In the genomic region with DNA sequence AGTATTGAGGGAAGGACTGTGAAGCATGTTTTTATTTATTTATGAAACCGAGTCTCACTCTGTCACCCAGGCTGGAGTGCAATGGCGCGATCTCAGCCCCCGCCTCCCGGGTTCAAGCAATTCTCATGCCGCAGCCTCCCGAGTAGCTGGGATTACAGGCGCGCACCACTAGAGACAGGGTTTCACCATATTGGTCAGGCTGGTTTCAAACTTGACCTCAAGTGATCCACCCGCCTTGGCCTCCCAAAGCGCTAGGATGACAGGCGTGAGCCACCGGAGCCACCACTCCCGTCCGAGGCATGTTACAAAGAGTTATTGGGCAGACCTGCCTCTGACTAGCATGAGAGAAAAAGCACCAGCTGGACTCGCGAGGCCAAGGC, we compare ENCODE assay signal across 22 cellular contexts. TPM values are rescaled to one million over a fixed set of nuclear protein-coding genes. Genes with fewer than 3 reads are reported as not detected.
A peak's percentile ranks its signal among the peaks of the same experiment; 100 is the strongest.
DNase-seq lines count a peak whose midpoint lies in the region; ATAC-seq and TF ChIP-seq lines count a peak whose summit lies in the region.
"Had no signal": no experiment of that assay in that cellular context is flagged by ENCODE, and none has a peak within 500 bp of the region (broad histone marks: within the 10 kb centered on the region; RNA-seq: fewer than 3 reads in every experiment).

No MANE protein-coding gene starts in this region.

- WGBS in endodermal cell (ENCODE audit: insufficient coverage in 1 of 2, insufficient read length in 1 of 2), 2 experiments, result 95 to 96% methylated on average over 17 of the region's 17 CpGs

- intact Hi-C loops in activated naive CD4-positive, alpha-beta T cell treated with anti-CD3 and anti-CD28 coated beads for 36 hours (cut with micrococcal nuclease), result no loop called here

- H3K27me3 ChIP-seq in endodermal cell (ENCODE audit: control insufficient read depth, insufficient read depth, low read length, poor library complexity, severe bottlenecking), result no peaks in the 10 kb centered on the region
- H3K27me3 ChIP-seq: BE2C had no signal

- TF ChIP-seq CTCF in endodermal cell (conservative IDR thresholded peaks at IDR 0.05), result no peak

- H3K9ac ChIP-seq in endodermal cell (ENCODE audit: extremely low read depth, low read length, poor library complexity, severe bottlenecking), result no peak overlapping the region
- H3K9ac ChIP-seq: GM23248, KMS-11 had no signal

- peaks cover 8% of the 10 kb centered on the region for H3K4me1 ChIP-seq in endodermal cell (ENCODE audit: control insufficient read depth, insufficient read depth, low read length)

- H3K27ac ChIP-seq in endodermal cell (ENCODE audit: low read depth, low read length), result no peak overlapping the region
- H3K27ac ChIP-seq: GM23248, KMS-11 had no signal

- no peaks in the 10 kb centered on the region for H3K9me3 Mint-ChIP-seq in activated naive CD4-positive, alpha-beta T cell treated with anti-CD3 and anti-CD28 coated beads for 36 hours
- no peaks in the 10 kb centered on the region for H3K9me3 Mint-ChIP-seq in endodermal cell
- H3K9me3 Mint-ChIP-seq in stimulated activated naive B cell treated with anti-CD40 and anti-IgM and Interleukin-4, amounts not matched to agents 10 μg/mL and 1 μg/mL and 100 μg/mL, for 72 hours, result no peaks in the 10 kb centered on the region
- H3K9me3 Mint-ChIP-seq: CD8-positive, alpha-beta T cell had no signal

- H3K4me3 ChIP-seq in endodermal cell (ENCODE audit: low read length), result no peak overlapping the region
- H3K4me3 ChIP-seq: GM12878, GM23248 had no signal

- H3K27me3 Mint-ChIP-seq in activated naive CD4-positive, alpha-beta T cell treated with anti-CD3 and anti-CD28 coated beads for 36 hours (ENCODE audit: low read depth), result no peaks in the 10 kb centered on the region
- H3K27me3 Mint-ChIP-seq in T-helper 17 cell (no peaks in the 10 kb centered on the region), endodermal cell (ENCODE audit: insufficient read depth) (peaks cover 3% of the 10 kb centered on the region)
- H3K27me3 Mint-ChIP-seq in stimulated activated naive B cell treated with anti-CD40 and anti-IgM and Interleukin-4, amounts not matched to agents 10 μg/mL and 1 μg/mL and 100 μg/mL, for 72 hours, result no peaks in the 10 kb centered on the region

- no peaks in the 10 kb centered on the region for H3K9me3 ChIP-seq in T-helper 17 cell (ENCODE audit: control insufficient read depth, low read length, poor library complexity, severe bottlenecking)
- H3K9me3 ChIP-seq in endodermal cell (ENCODE audit: control insufficient read depth, low read length), result no peaks in the 10 kb centered on the region
- H3K9me3 ChIP-seq: BE2C had no signal

- peaks cover 42% of the 10 kb centered on the region for H3K36me3 Mint-ChIP-seq in activated naive CD4-positive, alpha-beta T cell treated with anti-CD3 and anti-CD28 coated beads for 36 hours (ENCODE audit: low read depth)
- peaks cover 2% of the 10 kb centered on the region for H3K36me3 Mint-ChIP-seq in T-helper 17 cell (ENCODE audit: low read depth)
- peaks cover 37% of the 10 kb centered on the region for H3K36me3 Mint-ChIP-seq in endodermal cell (ENCODE audit: low read depth)
- H3K36me3 Mint-ChIP-seq in stimulated activated naive B cell treated with anti-CD40 and anti-IgM and Interleukin-4, amounts not matched to agents 10 μg/mL and 1 μg/mL and 100 μg/mL, for 72 hours, result peaks cover 36 to 56% of the 10 kb centered on the region in 2 donors

- H3K4me3 Mint-ChIP-seq in activated naive CD4-positive, alpha-beta T cell treated with anti-CD3 and anti-CD28 coated beads for 36 hours, result peak overlapping the region; percentile 34
- H3K4me3 Mint-ChIP-seq in T-helper 17 cell (peak overlapping the region; percentile 9), endodermal cell (peak overlapping the region; percentile 92)
- no peak overlapping the region for H3K4me3 Mint-ChIP-seq in stimulated activated naive B cell treated with anti-CD40 and anti-IgM and Interleukin-4, amounts not matched to agents 10 μg/mL and 1 μg/mL and 100 μg/mL, for 72 hours
- H3K4me3 Mint-ChIP-seq: CD8-positive, alpha-beta T cell had no signal

- ATAC-seq in T-helper 17 cell, result no peak
- no peak for ATAC-seq in stimulated activated naive B cell treated with anti-CD40 and anti-IgM and Interleukin-4, amounts not matched to agents 10 μg/mL and 1 μg/mL and 100 μg/mL, for 72 hours (replicated peaks)
- no peak for ATAC-seq in HG03135 (IDR thresholded peaks at IDR 0.05; ENCODE audit: unreplicated experiment)
- ATAC-seq: CD8-positive, alpha-beta T cell; GM12878; PC-3 had no signal

- peaks cover 49% of the 10 kb centered on the region for H3K4me1 Mint-ChIP-seq in activated naive CD4-positive, alpha-beta T cell treated with anti-CD3 and anti-CD28 coated beads for 36 hours (ENCODE audit: low read depth)
- peaks cover 16% of the 10 kb centered on the region for H3K4me1 Mint-ChIP-seq in T-helper 17 cell
- peaks cover 14% of the 10 kb centered on the region for H3K4me1 Mint-ChIP-seq in endodermal cell
- H3K4me1 Mint-ChIP-seq in stimulated activated naive B cell treated with anti-CD40 and anti-IgM and Interleukin-4, amounts not matched to agents 10 μg/mL and 1 μg/mL and 100 μg/mL, for 72 hours, result peaks cover 26 to 51% of the 10 kb centered on the region in 2 donors

- peak overlapping the region; percentile 46 for H3K27ac Mint-ChIP-seq in activated naive CD4-positive, alpha-beta T cell treated with anti-CD3 and anti-CD28 coated beads for 36 hours
- no peak overlapping the region for H3K27ac Mint-ChIP-seq in T-helper 17 cell
- H3K27ac Mint-ChIP-seq in endodermal cell, result peak overlapping the region; percentile 44
- peak overlapping the region; percentile 14 for H3K27ac Mint-ChIP-seq in stimulated activated naive B cell treated with anti-CD40 and anti-IgM and Interleukin-4, amounts not matched to agents 10 μg/mL and 1 μg/mL and 100 μg/mL, for 72 hours
- H3K27ac Mint-ChIP-seq: CD8-positive, alpha-beta T cell had no signal

- CTCF ChIA-PET in activated naive CD4-positive, alpha-beta T cell treated with anti-CD3 and anti-CD28 coated beads for 36 hours (lab: Charles Lee), result no interaction called here

- H3K36me3 ChIP-seq in endodermal cell (ENCODE audit: control insufficient read depth, insufficient read depth, low read length), result peaks cover 46% of the 10 kb centered on the region

- DNase-seq in activated naive CD4-positive, alpha-beta T cell treated with anti-CD3 and anti-CD28 coated beads for 36 hours, result no peak
- no peak for DNase-seq in activated naive CD4-positive, alpha-beta T cell treated with Interleukin-2 at 50 U/mL for 16 hours
- no peak for DNase-seq in T-helper 17 cell
- no peak for DNase-seq in endodermal cell
- DNase-seq in stimulated activated naive B cell treated with anti-CD40 and anti-IgM and Interleukin-4, amounts not matched to agents 10 μg/mL and 1 μg/mL and 100 μg/mL, for 72 hours, result no peak
- no peak for DNase-seq in NCI-H524 (lab: John Stamatoyannopoulos, UW)
- no peak for DNase-seq in C1 segment of cervical spinal cord (lab: John Stamatoyannopoulos, UW)
- DNase-seq: BE2C; CD8-positive, alpha-beta T cell; DMS53; EL; GM23248; NCI-H1048; NCI-H1436; NCI-H1930; NCI-H226; NCI-H524 treated with DMSO at 0.1 percent for 48 hours; PC-3; RPMI8226 had no signal

RNA-seq across cellular contexts. Expression of gene MRPL12, which starts 3.1 kb away (rescaled TPM):
- 100 to 1,000 TPM in 1 of 2 experiments, 10 to 100 TPM in 1; 97.7 to 102 TPM for total RNA-seq in activated naive CD4-positive, alpha-beta T cell treated with anti-CD3 and anti-CD28 coated beads for 36 hours
- total RNA-seq in T-helper 17 cell, result 10 to 100 TPM; 21.4 to 21.8 TPM
- 100 to 1,000 TPM in 1 of 2 donors, 10 to 100 TPM in 1; 99.4 to 105 TPM for total RNA-seq in endodermal cell
- polyA plus RNA-seq in endodermal cell (2013, experiment 1 of 2), result 71.3 TPM
- polyA plus RNA-seq in endodermal cell (2013, experiment 2 of 2), result 64.8 TPM

RNA-seq across cellular contexts. Expression of gene SLC25A10, which starts 5.9 kb away (rescaled TPM):
- 10 to 100 TPM; 16.9 to 18.0 TPM for total RNA-seq in activated naive CD4-positive, alpha-beta T cell treated with anti-CD3 and anti-CD28 coated beads for 36 hours
- total RNA-seq in T-helper 17 cell (1 to 10 TPM; 3.4 TPM), endodermal cell (10 to 100 TPM; 24.8 to 37.6 TPM)
- polyA plus RNA-seq in endodermal cell (2013, experiment 1 of 2), result 13.3 TPM
- polyA plus RNA-seq in endodermal cell (2013, experiment 2 of 2), result 12.0 TPM

RNA-seq across cellular contexts. Expression of gene HGS, which starts 22.4 kb away (rescaled TPM):
- total RNA-seq in activated naive CD4-positive, alpha-beta T cell treated with anti-CD3 and anti-CD28 coated beads for 36 hours, result 100 to 1,000 TPM in 1 of 2 experiments, 10 to 100 TPM in 1; 87.1 to 109 TPM
- 100 to 1,000 TPM; 111 to 121 TPM for total RNA-seq in T-helper 17 cell
- total RNA-seq in endodermal cell, result 100 to 1,000 TPM; 114 to 130 TPM
- polyA plus RNA-seq in endodermal cell (2013, experiment 1 of 2), result 127 TPM
- 107 TPM for polyA plus RNA-seq in endodermal cell (2013, experiment 2 of 2)

RNA-seq across cellular contexts. Expression of gene ARL16, which starts 22.6 kb away (rescaled TPM):
- 10 to 100 TPM; 13.8 to 14.1 TPM for total RNA-seq in activated naive CD4-positive, alpha-beta T cell treated with anti-CD3 and anti-CD28 coated beads for 36 hours
- total RNA-seq in T-helper 17 cell (10 to 100 TPM; 10.5 to 34.0 TPM), endodermal cell (10 to 100 TPM; 41.2 to 47.8 TPM)
- polyA plus RNA-seq in endodermal cell (2013, experiment 1 of 2), result 51.0 TPM
- polyA plus RNA-seq in endodermal cell (2013, experiment 2 of 2), result 46.8 TPM

RNA-seq across cellular contexts. Expression of gene CCDC137, which starts 39.7 kb away (rescaled TPM):
- total RNA-seq in activated naive CD4-positive, alpha-beta T cell treated with anti-CD3 and anti-CD28 coated beads for 36 hours, result 10 to 100 TPM; 30.8 to 32.3 TPM
- total RNA-seq in T-helper 17 cell (10 to 100 TPM; 15.0 to 18.4 TPM), endodermal cell (10 to 100 TPM; 35.8 to 44.2 TPM)
- 25.5 TPM for polyA plus RNA-seq in endodermal cell (2013, experiment 1 of 2)
- polyA plus RNA-seq in endodermal cell (2013, experiment 2 of 2), result 22.0 TPM

Comparison
In these comparisons a context has a peak if more than half of its experiments do, and no peak if none do; other contexts are left out.
1. H3K4me3 Mint-ChIP-seq: peak in activated naive CD4-positive, alpha-beta T cell treated with anti-CD3 and anti-CD28 coated beads for 36 hours (single experiment), T-helper 17 cell (single experiment) and endodermal cell (single experiment); none in stimulated activated naive B cell treated with anti-CD40 and anti-IgM and Interleukin-4, amounts not matched to agents 10 μg/mL and 1 μg/mL and 100 μg/mL, for 72 hours (0 of 2).
2. RNA of gene MRPL12, which starts 3.1 kb away (total RNA-seq): 99.4 to 105 TPM in endodermal cell and 97.7 to 102 TPM in activated naive CD4-positive, alpha-beta T cell treated with anti-CD3 and anti-CD28 coated beads for 36 hours; 21.4 to 21.8 TPM in T-helper 17 cell; every median in the first group is over 4 times any median in the second.
3. RNA of gene SLC25A10, which starts 5.9 kb away (total RNA-seq): 24.8 to 37.6 TPM in endodermal cell and 16.9 to 18.0 TPM in activated naive CD4-positive, alpha-beta T cell treated with anti-CD3 and anti-CD28 coated beads for 36 hours; 3.4 TPM in T-helper 17 cell; every median in the first group is over 4 times any median in the second.